Comparison of ENCODE assay signal across 16 cellular contexts in genomic region chr16:20711277-20711911, GRCh38. TPM values are rescaled to one million over a fixed set of nuclear protein-coding genes. Genes with fewer than 3 reads are reported as not detected.
DNase-seq lines count a peak whose midpoint lies in the region; ATAC-seq and TF ChIP-seq lines count a peak whose summit lies in the region.
"Had no signal": no experiment of that assay in that cellular context is flagged by ENCODE, and none has a peak within 500 bp of the region (broad histone marks: within the 10 kb centered on the region; RNA-seq: fewer than 3 reads in every experiment).

No MANE protein-coding gene starts in this region.

- no peaks in the 10 kb centered on the region for H3K9me3 ChIP-seq in left ventricle myocardium inferior (replicated peaks)
- no peaks in the 10 kb centered on the region for H3K9me3 ChIP-seq in thoracic aorta
- H3K9me3 ChIP-seq: A549, BLaER1, HAP-1 had no signal

- ATAC-seq in Right ventricle myocardium inferior = peak; percentile 91
- ATAC-seq in thoracic aorta (ENCODE audit: insufficient number of reproducible peaks, low FRiP score, low read depth) = peak; percentile 78
- ATAC-seq: A549, GM12878 had no signal

- H3K4me1 ChIP-seq in left ventricle myocardium inferior (no peaks in the 10 kb centered on the region), rectal smooth muscle tissue (ENCODE audit: control insufficient read depth, insufficient read depth, low read length) (no peaks in the 10 kb centered on the region), thoracic aorta (ENCODE audit: control insufficient read depth in 1 of 2, low read depth in 2 of 2) (peaks cover 0 to 36% of the 10 kb centered on the region in 2 donors)
- H3K4me1 ChIP-seq: A549, BLaER1, HAP-1 had no signal

- DNase-seq in Right ventricle myocardium inferior (ENCODE audit: missing footprints) (no peak), cardiac septum (ENCODE audit: low spot score) (no peak), left ventricle myocardium inferior (no peak), thoracic aorta (ENCODE audit: low spot score) (no peak), NAMALWA (ENCODE audit: low spot score) (no peak), NCI-H774 (lab: John Stamatoyannopoulos, UW) (no peak), glomerular visceral epithelial cell (ENCODE audit: extremely low spot score) (no peak)
- DNase-seq: CD4-positive, alpha-beta memory T cell; DMS79 treated with DMSO at 0.1 percent for 48 hours; GM23248 had no signal

- H3K36me3 ChIP-seq in left ventricle myocardium inferior (peaks cover 9% of the 10 kb centered on the region), rectal smooth muscle tissue (ENCODE audit: control insufficient read depth, insufficient read depth, low read length) (no peaks in the 10 kb centered on the region), thoracic aorta (no peaks in the 10 kb centered on the region)
- H3K36me3 ChIP-seq: BLaER1, HAP-1 had no signal

- H3K27me3 ChIP-seq in left ventricle myocardium inferior (ENCODE audit: low read depth) = no peaks in the 10 kb centered on the region
- no peaks in the 10 kb centered on the region for H3K27me3 ChIP-seq in rectal smooth muscle tissue (ENCODE audit: control insufficient read depth, insufficient read depth, low read length)
- no peaks in the 10 kb centered on the region for H3K27me3 ChIP-seq in thoracic aorta (replicated peaks; ENCODE audit: insufficient read depth)
- H3K27me3 ChIP-seq: BLaER1 had no signal

- intact Hi-C loops in Right ventricle myocardium inferior (cut with DNase I) (no loop called here), cardiac septum (cut with DNase I) (no loop called here), left ventricle myocardium inferior (cut with micrococcal nuclease) (no loop called here)

- no peak overlapping the region for H3K4me3 ChIP-seq in left ventricle myocardium inferior
- H3K4me3 ChIP-seq in rectal smooth muscle tissue (ENCODE audit: low read length) = no peak overlapping the region
- H3K4me3 ChIP-seq in thoracic aorta = no peak overlapping the region
- H3K4me3 ChIP-seq: A549, BLaER1, GM12878, GM23248, HAP-1 had no signal

- TF ChIP-seq CTCF in left ventricle myocardium inferior (IDR thresholded peaks at IDR 0.05; ENCODE audit: borderline replicate concordance) (no peak), thoracic aorta (IDR thresholded peaks at IDR 0.05) (peak; percentile 8)

- no peak overlapping the region for H3K9ac ChIP-seq in rectal smooth muscle tissue (ENCODE audit: low read length)
- H3K9ac ChIP-seq: BLaER1, GM23248 had no signal

- H3K27ac ChIP-seq in left ventricle myocardium inferior (replicated peaks) = peak overlapping the region; percentile 38
- H3K27ac ChIP-seq in rectal smooth muscle tissue (ENCODE audit: low read depth, low read length) = peak overlapping the region; percentile 37
- peak overlapping the region; percentile 59 to 73 for H3K27ac ChIP-seq in thoracic aorta
- H3K27ac ChIP-seq: 22Rv1, A549, BLaER1, GM23248 had no signal

RNA-seq across cellular contexts. Expression of gene ACSM1, which starts 13.9 kb away (rescaled TPM):
- total RNA-seq in Right ventricle myocardium inferior (0.27 TPM), cardiac septum (0.16 TPM), left ventricle myocardium inferior (0.27 TPM), thoracic aorta (1 to 10 TPM in 1 of 2 donors, not detected in 1; 1.7 TPM)
- total RNA-seq: GM23248 had no signal

RNA-seq across cellular contexts. Expression of gene THUMPD1, which starts 30.2 kb away (rescaled TPM):
- 18.3 TPM for total RNA-seq in Right ventricle myocardium inferior
- total RNA-seq in cardiac septum = 17.5 TPM
- total RNA-seq in left ventricle myocardium inferior = 18.3 TPM
- total RNA-seq in thoracic aorta = 10 to 100 TPM; 64.5 to 73.2 TPM

RNA-seq across cellular contexts. Expression of gene ACSM3, which starts 52.4 kb away (rescaled TPM):
- total RNA-seq in Right ventricle myocardium inferior = 9.4 TPM
- total RNA-seq in cardiac septum = 1.7 TPM
- total RNA-seq in left ventricle myocardium inferior = 10.0 TPM
- 1 to 10 TPM in 1 of 2 donors, under 1 TPM in 1; 0.41 to 6.1 TPM for total RNA-seq in thoracic aorta
